Comparison of ENCODE assay signal across 23 cellular contexts in the genomic region with DNA sequence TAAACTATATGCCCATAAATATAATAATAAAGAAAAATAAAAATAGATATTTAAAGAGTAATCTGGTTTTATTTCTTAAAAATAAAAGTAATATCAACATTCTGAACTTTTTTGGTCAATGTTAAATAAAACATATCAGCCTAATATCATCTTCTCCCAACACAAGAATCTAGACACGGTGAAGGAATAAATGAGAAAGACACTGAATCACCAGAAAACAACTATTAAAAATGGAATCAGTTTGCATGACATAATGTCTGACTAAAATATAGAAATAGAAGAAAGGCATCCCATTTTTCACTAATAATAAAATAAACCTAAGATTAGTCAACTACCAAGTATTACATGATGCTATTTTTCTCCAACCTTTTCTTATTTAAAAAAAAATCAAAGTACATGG. TPM values are rescaled to one million over a fixed set of nuclear protein-coding genes. Genes with fewer than 3 reads are reported as not detected.
DNase-seq lines count a peak whose midpoint lies in the region; ATAC-seq, FAIRE-seq and TF ChIP-seq lines count a peak whose summit lies in the region.
"Had no signal": no experiment of that assay in that cellular context is flagged by ENCODE, and none has a peak within 500 bp of the region (broad histone marks: within the 10 kb centered on the region; RNA-seq: fewer than 3 reads in every experiment).

No MANE protein-coding gene starts in this region.

- FAIRE-seq in TTC549 (lab: Jason Lieb, UNC) (peak; percentile 40), small intestine (lab: Jason Lieb, UNC) (peak; percentile 71)
- FAIRE-seq: GM12891, GM19239, HepG2 had no signal

- BruUV-seq in A673 (replicated peaks; lab: Mats Ljungman, UMichigan): TSS peak; percentile 46

- H3K36me3 ChIP-seq in A673 (ENCODE audit: insufficient read depth, low read length, poor library complexity, severe bottlenecking): peaks cover 40% of the 10 kb centered on the region
- no peaks in the 10 kb centered on the region for H3K36me3 ChIP-seq in neutrophil
- no peaks in the 10 kb centered on the region for H3K36me3 ChIP-seq in small intestine (ENCODE audit: control insufficient read depth in 2 of 2, insufficient read depth in 2 of 2, low read length in 2 of 2)
- H3K36me3 ChIP-seq: BE2C, HAP-1 had no signal

- POLR2A ChIA-PET in A673 (lab: Charles Lee; ENCODE audit: low non-redundant PET): no interaction called here

- H3K9me3 Mint-ChIP-seq in stimulated activated naive B cell treated with anti-CD40 and anti-IgM and Interleukin-4, amounts not matched to agents 10 μg/mL and 1 μg/mL and 100 μg/mL, for 72 hours: peaks cover 0 to 2% of the 10 kb centered on the region in 2 donors

- H3K36me3 Mint-ChIP-seq in stimulated activated naive B cell treated with anti-CD40 and anti-IgM and Interleukin-4, amounts not matched to agents 10 μg/mL and 1 μg/mL and 100 μg/mL, for 72 hours: no peaks in the 10 kb centered on the region
- H3K36me3 Mint-ChIP-seq: CD4-positive, CD25-positive, alpha-beta regulatory T cell; CD8-positive, alpha-beta memory T cell had no signal

- no peaks in the 10 kb centered on the region for H3K27me3 ChIP-seq in A673 (replicated peaks; ENCODE audit: insufficient read depth, low read depth, low read length, poor library complexity)
- H3K27me3 ChIP-seq in neutrophil: no peaks in the 10 kb centered on the region
- H3K27me3 ChIP-seq in small intestine (ENCODE audit: control insufficient read depth in 2 of 2, insufficient read depth in 2 of 2, low read length in 2 of 2): no peaks in the 10 kb centered on the region
- H3K27me3 ChIP-seq: BE2C had no signal

- WGBS in small intestine, 3 donors: 81 to 91% (median 88%) methylated on average over 1 of the region's 1 CpG

- H3K4me1 Mint-ChIP-seq in stimulated activated naive B cell treated with anti-CD40 and anti-IgM and Interleukin-4, amounts not matched to agents 10 μg/mL and 1 μg/mL and 100 μg/mL, for 72 hours: no peaks in the 10 kb centered on the region
- H3K4me1 Mint-ChIP-seq: CD4-positive, CD25-positive, alpha-beta regulatory T cell; CD8-positive, alpha-beta memory T cell had no signal

- H3K27ac ChIP-seq in A673 (ENCODE audit: low read depth, low read length, poor library complexity, severe bottlenecking): peak overlapping the region; percentile 92
- H3K27ac ChIP-seq in neutrophil: peak overlapping the region; percentile 86
- H3K27ac ChIP-seq in small intestine (ENCODE audit: low read depth in 1 of 2, low read length in 1 of 2): no peak overlapping the region

- no peak overlapping the region for H3K4me3 Mint-ChIP-seq in stimulated activated naive B cell treated with anti-CD40 and anti-IgM and Interleukin-4, amounts not matched to agents 10 μg/mL and 1 μg/mL and 100 μg/mL, for 72 hours
- H3K4me3 Mint-ChIP-seq: CD4-positive, CD25-positive, alpha-beta regulatory T cell; CD8-positive, alpha-beta memory T cell had no signal

- CTCF ChIA-PET in A673 (lab: Charles Lee): no interaction called here

- peaks cover 2 to 3% of the 10 kb centered on the region in 2 donors for H3K27me3 Mint-ChIP-seq in stimulated activated naive B cell treated with anti-CD40 and anti-IgM and Interleukin-4, amounts not matched to agents 10 μg/mL and 1 μg/mL and 100 μg/mL, for 72 hours

- no peak for ATAC-seq in stimulated activated naive B cell treated with anti-CD40 and anti-IgM and Interleukin-4, amounts not matched to agents 10 μg/mL and 1 μg/mL and 100 μg/mL, for 72 hours (replicated peaks)
- ATAC-seq: HepG2 had no signal

- intact Hi-C loops in A673 (cut with micrococcal nuclease; ENCODE audit: unreplicated experiment): loop anchor here (5.0 kb wide), 1 partner anchor 34 kb away; no protein-coding TSS in a partner anchor

- TF ChIP-seq CTCF in A673 (conservative IDR thresholded peaks at IDR 0.05; ENCODE audit: low read depth, low read length) (no peak), neutrophil (IDR thresholded peaks at IDR 0.05) (no peak)

- H3K4me1 ChIP-seq in A673 (ENCODE audit: insufficient read depth, low read length, poor library complexity, severe bottlenecking): peaks cover 35% of the 10 kb centered on the region
- peaks cover 26 to 34% of the 10 kb centered on the region in 2 experiments for H3K4me1 ChIP-seq in neutrophil (ENCODE audit: control insufficient read depth in 1 of 2, insufficient read depth in 1 of 2, low read depth in 1 of 2, low read length in 1 of 2)
- H3K4me1 ChIP-seq in small intestine (ENCODE audit: control insufficient read depth in 2 of 2, insufficient read depth in 1 of 2, low read depth in 1 of 2, low read length in 1 of 2): no peaks in the 10 kb centered on the region
- H3K4me1 ChIP-seq: BE2C, HAP-1 had no signal

- peak overlapping the region; percentile 54 for H3K4me3 ChIP-seq in A673 (ENCODE audit: low read depth, low read length, poor library complexity, severe bottlenecking)
- H3K4me3 ChIP-seq in neutrophil (ENCODE audit: low read depth in 1 of 2, low read length in 1 of 2): no peak overlapping the region
- H3K4me3 ChIP-seq in small intestine (ENCODE audit: low read depth in 1 of 2, low read length in 2 of 2): no peak overlapping the region
- H3K4me3 ChIP-seq: HAP-1 had no signal

- peaks cover 9% of the 10 kb centered on the region for H3K9me3 ChIP-seq in A673 (ENCODE audit: low read depth, low read length, poor library complexity, severe bottlenecking)
- H3K9me3 ChIP-seq in neutrophil: no peaks in the 10 kb centered on the region
- no peaks in the 10 kb centered on the region for H3K9me3 ChIP-seq in small intestine (ENCODE audit: control insufficient read depth, low read depth)
- H3K9me3 ChIP-seq: BE2C, HAP-1 had no signal

- DNase-seq in A673 (ENCODE audit: low spot score): no peak
- DNase-seq in small intestine: no peak
- DNase-seq in stimulated activated naive B cell treated with anti-CD40 and anti-IgM and Interleukin-4, amounts not matched to agents 10 μg/mL and 1 μg/mL and 100 μg/mL, for 72 hours: no peak
- no peak for DNase-seq in NCI-H526 (lab: John Stamatoyannopoulos, UW)
- no peak for DNase-seq in dedifferentiated amniotic fluid mesenchymal stem cell (ENCODE audit: extremely low spot score)
- DNase-seq: 8988T; ACHN; BE2C; C1 segment of cervical spinal cord; CD4-positive, CD25-positive, alpha-beta regulatory T cell; CD8-positive, alpha-beta memory T cell; COR-L47; DMS 273 treated with DMSO at 0.1 percent for 48 hours; DMS53; DND-41; EL had no signal

- no peak overlapping the region for H3K27ac Mint-ChIP-seq in stimulated activated naive B cell treated with anti-CD40 and anti-IgM and Interleukin-4, amounts not matched to agents 10 μg/mL and 1 μg/mL and 100 μg/mL, for 72 hours
- H3K27ac Mint-ChIP-seq: CD4-positive, CD25-positive, alpha-beta regulatory T cell; CD8-positive, alpha-beta memory T cell had no signal

RNA-seq across cellular contexts. Expression of gene TNFAIP6, which starts 30.9 kb away (rescaled TPM):
- 123 and 135 TPM in 2 replicates for total RNA-seq in A673 (2021)
- polyA plus RNA-seq in small intestine: 1 to 10 TPM in 1 of 3 donors, under 1 TPM in 1, not detected in 1; 0.67 to 1.2 TPM
- total RNA-seq: CD4-positive, CD25-positive, alpha-beta regulatory T cell; CD8-positive, alpha-beta memory T cell; G401; HepG2 had no signal
- polyA plus RNA-seq: CD4-positive, CD25-positive, alpha-beta regulatory T cell; CD8-positive, alpha-beta memory T cell; HepG2 had no signal

RNA-seq across cellular contexts. Expression of gene NMI, which starts 37.1 kb away (rescaled TPM):
- 76.2 and 78.9 TPM in 2 replicates for total RNA-seq in A673 (2021)
- 10 to 100 TPM; 26.7 to 36.2 (median 31.1) TPM for polyA plus RNA-seq in small intestine
- total RNA-seq: G401 had no signal

Comparison
In these comparisons a context has a peak if more than half of its experiments do, and no peak if none do; other contexts are left out.
1. H3K27ac ChIP-seq: peak in A673 (single experiment) and neutrophil (single experiment); none in small intestine (0 of 2).